Comparison of ENCODE assay signal across 8 cellular contexts in the genomic region with DNA sequence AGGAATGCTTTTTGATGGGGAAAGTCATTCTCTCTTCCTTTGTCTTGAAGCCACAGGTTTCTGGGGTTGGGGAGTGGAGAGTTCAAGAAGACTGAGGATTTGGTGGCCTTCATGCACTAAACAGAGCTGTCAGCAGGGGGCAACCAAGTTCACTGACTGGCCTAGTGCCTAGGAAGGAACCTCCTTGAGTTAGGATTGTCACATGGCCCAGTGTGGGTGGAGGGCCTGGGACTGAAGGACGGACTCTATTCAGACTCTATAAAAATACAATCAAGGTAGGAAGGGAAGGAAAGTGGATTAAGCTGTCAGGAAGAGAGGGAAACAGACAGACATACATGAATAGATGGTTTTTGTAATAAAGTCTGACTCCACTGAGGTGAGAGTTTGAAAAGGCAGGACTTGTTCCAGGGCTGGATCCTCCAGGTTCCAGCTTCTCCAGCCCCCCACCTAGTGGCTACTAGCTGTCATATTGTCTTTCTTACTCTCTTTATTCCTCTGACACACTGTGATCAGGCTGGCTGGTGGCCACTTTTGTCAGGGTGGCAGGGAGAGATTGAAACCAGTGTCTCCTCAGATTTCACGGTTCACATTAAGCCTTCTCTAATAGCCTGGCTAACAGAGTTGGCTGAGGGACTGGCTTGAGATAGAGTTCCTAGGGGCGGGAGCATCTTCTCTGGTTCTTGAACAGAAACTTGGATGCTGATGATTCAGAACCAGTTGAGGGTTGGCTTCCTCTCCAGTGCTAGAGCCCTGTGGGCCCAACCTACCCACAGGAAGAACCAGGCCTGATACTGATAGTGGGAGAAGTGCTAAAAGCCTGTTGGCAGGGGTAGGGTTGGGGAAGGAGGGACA. TPM values are rescaled to one million over a fixed set of nuclear protein-coding genes. Genes with fewer than 3 reads are reported as not detected.
DNase-seq lines count a peak whose midpoint lies in the region; ATAC-seq and TF ChIP-seq lines count a peak whose summit lies in the region.

No MANE protein-coding gene starts in this region.

- no peak overlapping the region for H3K4me3 ChIP-seq in HCT116 (replicated peaks in 1 of 2; ENCODE audit: low read depth in 1 of 2, low read length in 2 of 2)
- peak overlapping the region in 1 of 2 experiments; percentile 45 for H3K4me3 ChIP-seq in mesenchymal stem cell (ENCODE audit: insufficient read depth in 1 of 2, low read depth in 1 of 2, low read length in 2 of 2)

- peak overlapping the region; percentile 69 to 86 for H3K18ac ChIP-seq in mesenchymal stem cell (ENCODE audit: low read depth in 1 of 2, low read length in 2 of 2)

- peak in 2 of 3 experiments; percentile 69 to 79; a peak in 4 of 6 replicates for TF ChIP-seq CTCF in HCT116 (IDR thresholded peaks at IDR 0.05 in 2 of 3, conservative IDR thresholded peaks at IDR 0.05 in 1 of 3; ENCODE audit: borderline replicate concordance in 1 of 3, insufficient read depth in 1 of 3, low read depth in 2 of 3, low read length in 2 of 3)

- 36% methylated on average over 3 of the region's 3 CpGs for WGBS in mesenchymal stem cell

- H3K14ac ChIP-seq in mesenchymal stem cell (ENCODE audit: low read length in 2 of 2), result no peak overlapping the region

- POLR2A ChIA-PET in HCT116 (lab: Charles Lee), result interaction anchor here (1.2 kb wide), 1 partner anchor 9 kb away, joined by 4 read pairs; no protein-coding TSS in a partner anchor
- POLR2A ChIA-PET in activated CD8-positive, alpha-beta T cell treated with anti-CD3 and anti-CD28 coated beads, Interleukin-2, amount 10 ng/mL, durations not matched to agents 7 days and 5 days (lab: Charles Lee), result interaction anchor here (0.7 to 19.5 kb wide), 7 partner anchors 10 to 173 kb away, joined by 3 to 409 read pairs (median 6); a partner anchor contains a TSS

- TF ChIP-seq RAD21 in HCT116 (IDR thresholded peaks at IDR 0.05; ENCODE audit: low read depth), result no peak

- DNase-seq in CD1c-positive myeloid dendritic cell (ENCODE audit: extremely low spot score) (peak; percentile 96), HCT116 (ENCODE audit: low read depth, low spot score) (peak; percentile 80), NCI-H82 treated with DMSO at 0.1 percent for 48 hours (lab: John Stamatoyannopoulos, UW; ENCODE audit: unreplicated experiment) (peak; percentile 61), mesenchymal stem cell (peak; percentile 91)
- DNase-seq in activated CD8-positive, alpha-beta T cell treated with anti-CD3 and anti-CD28 coated beads, Interleukin-2, amount 10 ng/mL, durations not matched to agents 7 days and 5 days, result peak; percentile 83
- DNase-seq in effector memory CD8-positive, alpha-beta T cell, result peak; percentile 62 to 82 (median 62)
- DNase-seq in stimulated activated CD4-positive, alpha-beta T cell treated with anti-CD3 and anti-CD28 coated beads, TNF-alpha, amount 100 ng/mL, for 4 hours (ENCODE audit: low read depth in 3 of 3), result peak in 2 of 3 experiments; percentile 58 to 69

- no peak overlapping the region for H3K23ac ChIP-seq in mesenchymal stem cell (ENCODE audit: low read length in 2 of 2)

- H4K20me1 ChIP-seq in HCT116 (ENCODE audit: insufficient read depth), result no peaks in the 10 kb centered on the region

- peaks cover 9% of the 10 kb centered on the region for H3K79me1 ChIP-seq in mesenchymal stem cell (replicated peaks; ENCODE audit: low read length, poor library complexity, severe bottlenecking)

- no peak for TF ChIP-seq POLR2A in HCT116 (IDR thresholded peaks at IDR 0.05; ENCODE audit: borderline replicate concordance, extremely low read depth, insufficient read depth, insufficient read length)

- RAD21 ChIA-PET in HCT116 (lab: Charles Lee; ENCODE audit: low non-redundant PET in 1 of 2, low total read pairs in 2 of 2, uncharacterized antibody in 2 of 2, unreplicated experiment in 2 of 2), result interaction anchor here (0.7 to 1.1 kb wide), 3 partner anchors 46 to 141 kb away, joined by 3 to 4 read pairs (median 3); no protein-coding TSS in a partner anchor

- H2BK5ac ChIP-seq in mesenchymal stem cell (ENCODE audit: low read depth, low read length, poor library complexity, severe bottlenecking), result no peak overlapping the region

- intact Hi-C loops in HCT116 (cut with micrococcal nuclease), result loop anchor here (1.0 to 5.0 kb wide), 3 partner anchors 45 to 239 kb away; no protein-coding TSS in a partner anchor

- no peaks in the 10 kb centered on the region for H3K9me3 ChIP-seq in HCT116 (ENCODE audit: control insufficient read depth in 1 of 2, insufficient read depth in 1 of 2, low read depth in 1 of 2, low read length in 2 of 2)
- no peaks in the 10 kb centered on the region for H3K9me3 ChIP-seq in mesenchymal stem cell (ENCODE audit: control insufficient read depth, low read length)

- H3K4me1 Mint-ChIP-seq in activated CD8-positive, alpha-beta T cell treated with anti-CD3 and anti-CD28 coated beads, Interleukin-2, amount 10 ng/mL, durations not matched to agents 7 days and 5 days (ENCODE audit: low read depth), result peaks cover 54% of the 10 kb centered on the region
- peaks cover 46 to 48% of the 10 kb centered on the region in 2 donors for H3K4me1 Mint-ChIP-seq in effector memory CD8-positive, alpha-beta T cell (ENCODE audit: low read depth in 2 of 2)

- ATAC-seq in HCT116 (peak; percentile 56), HG03565 (IDR thresholded peaks at IDR 0.05; ENCODE audit: unreplicated experiment) (no peak)
- ATAC-seq in activated CD8-positive, alpha-beta T cell treated with anti-CD3 and anti-CD28 coated beads, Interleukin-2, amount 10 ng/mL, durations not matched to agents 7 days and 5 days, result peak; percentile 66
- ATAC-seq in effector memory CD8-positive, alpha-beta T cell (replicated peaks), result peak; percentile 75

- H3K9me3 Mint-ChIP-seq in activated CD8-positive, alpha-beta T cell treated with anti-CD3 and anti-CD28 coated beads, Interleukin-2, amount 10 ng/mL, durations not matched to agents 7 days and 5 days (ENCODE audit: insufficient read depth), result no peaks in the 10 kb centered on the region
- H3K9me3 Mint-ChIP-seq in effector memory CD8-positive, alpha-beta T cell, result no peaks in the 10 kb centered on the region

- H3K9me2 ChIP-seq in HCT116 (ENCODE audit: insufficient read depth), result no peaks in the 10 kb centered on the region

- peak overlapping the region; percentile 45 for H2BK15ac ChIP-seq in mesenchymal stem cell (ENCODE audit: low read depth, poor library complexity, severe bottlenecking)

- H3K27ac Mint-ChIP-seq in activated CD8-positive, alpha-beta T cell treated with anti-CD3 and anti-CD28 coated beads, Interleukin-2, amount 10 ng/mL, durations not matched to agents 7 days and 5 days, result peak overlapping the region; percentile 91
- peak overlapping the region; percentile 39 to 94 for H3K27ac Mint-ChIP-seq in effector memory CD8-positive, alpha-beta T cell

- peak overlapping the region; percentile 60 for H3K27ac ChIP-seq in HCT116 (ENCODE audit: low read depth, low read length)
- peak overlapping the region; percentile 57 for H3K27ac ChIP-seq in mesenchymal stem cell (ENCODE audit: low read length, poor library complexity, severe bottlenecking)

- no peaks in the 10 kb centered on the region for H3K27me3 Mint-ChIP-seq in activated CD8-positive, alpha-beta T cell treated with anti-CD3 and anti-CD28 coated beads, Interleukin-2, amount 10 ng/mL, durations not matched to agents 7 days and 5 days (ENCODE audit: low read depth)
- no peaks in the 10 kb centered on the region for H3K27me3 Mint-ChIP-seq in effector memory CD8-positive, alpha-beta T cell

- H3K4me2 ChIP-seq in HCT116 (ENCODE audit: low read length) (peak overlapping the region; percentile 59), mesenchymal stem cell (ENCODE audit: low read length, poor library complexity, severe bottlenecking) (peak overlapping the region; percentile 5)

- peak overlapping the region; percentile 44 for H2AK5ac ChIP-seq in mesenchymal stem cell (ENCODE audit: low read length, severe bottlenecking)

- H3K27me3 ChIP-seq in HCT116 (ENCODE audit: insufficient read depth, low read length) (no peaks in the 10 kb centered on the region), mesenchymal stem cell (ENCODE audit: control insufficient read depth in 1 of 2, insufficient read depth in 1 of 2, low read length in 2 of 2) (no peaks in the 10 kb centered on the region)

- H3K4me3 Mint-ChIP-seq in activated CD8-positive, alpha-beta T cell treated with anti-CD3 and anti-CD28 coated beads, Interleukin-2, amount 10 ng/mL, durations not matched to agents 7 days and 5 days, result peak overlapping the region; percentile 26
- H3K4me3 Mint-ChIP-seq in effector memory CD8-positive, alpha-beta T cell, result peak overlapping the region; percentile 46 to 60

- peak overlapping the region; percentile 52 for H2BK120ac ChIP-seq in mesenchymal stem cell (ENCODE audit: low read depth, low read length)

- H2BK12ac ChIP-seq in mesenchymal stem cell (ENCODE audit: low read length in 2 of 2), result peak overlapping the region; percentile 18 to 42

- H3K79me2 ChIP-seq in HCT116 (ENCODE audit: insufficient read depth, low read length), result peaks cover 12% of the 10 kb centered on the region

- CTCF ChIA-PET in HCT116 (lab: Charles Lee), result interaction anchor here (0.6 to 3.9 kb wide), 24 partner anchors 8 to 240 kb away, joined by 3 to 47 read pairs (median 4); a partner anchor contains a TSS
- CTCF ChIA-PET in activated CD8-positive, alpha-beta T cell treated with anti-CD3 and anti-CD28 coated beads, Interleukin-2, amount 10 ng/mL, durations not matched to agents 7 days and 5 days (lab: Charles Lee), result interaction anchor here (0.5 to 9.1 kb wide), 39 partner anchors 9 to 536 kb away, joined by 3 to 206 read pairs (median 5); a partner anchor contains a TSS

- no TSS peak for BruUV-seq in HCT116 (replicated peaks; lab: Mats Ljungman, UMichigan)

- peak overlapping the region; percentile 73 for H4K8ac ChIP-seq in mesenchymal stem cell (ENCODE audit: low read length)

- H3K4me1 ChIP-seq in HCT116 (ENCODE audit: control insufficient read depth in 1 of 2, insufficient read depth in 2 of 2, low read length in 2 of 2) (peaks cover 27 to 63% of the 10 kb centered on the region in 2 experiments), mesenchymal stem cell (ENCODE audit: control insufficient read depth, insufficient read depth, low read depth, low read length) (peaks cover 21% of the 10 kb centered on the region)

- H3K9ac ChIP-seq in HCT116 (ENCODE audit: low read length), result peak overlapping the region; percentile 32
- peak overlapping the region; percentile 84 for H3K9ac ChIP-seq in mesenchymal stem cell (ENCODE audit: low read length)

- H4K91ac ChIP-seq in mesenchymal stem cell (ENCODE audit: low read length), result peak overlapping the region; percentile 82

- peak overlapping the region; percentile 28 to 55 for H3K4ac ChIP-seq in mesenchymal stem cell (ENCODE audit: low read depth in 1 of 2, low read length in 2 of 2)

- H3K36me3 Mint-ChIP-seq in activated CD8-positive, alpha-beta T cell treated with anti-CD3 and anti-CD28 coated beads, Interleukin-2, amount 10 ng/mL, durations not matched to agents 7 days and 5 days (ENCODE audit: low read depth), result peaks cover 67% of the 10 kb centered on the region
- peaks cover 20% of the 10 kb centered on the region for H3K36me3 Mint-ChIP-seq in effector memory CD8-positive, alpha-beta T cell (ENCODE audit: insufficient read depth)

- H3K36me3 ChIP-seq in HCT116 (ENCODE audit: control insufficient read depth in 1 of 2, insufficient read depth in 2 of 2, low read length in 2 of 2) (peaks cover 33 to 51% of the 10 kb centered on the region in 2 experiments), mesenchymal stem cell (ENCODE audit: control insufficient read depth in 1 of 2, insufficient read depth in 2 of 2, low read depth in 1 of 2, low read length in 2 of 2) (peaks cover 23 to 29% of the 10 kb centered on the region in 2 experiments)

- H2AFZ ChIP-seq in HCT116 (ENCODE audit: low read depth, low read length, poor library complexity, severe bottlenecking) (no peak overlapping the region), mesenchymal stem cell (ENCODE audit: low read depth, low read length) (no peak overlapping the region)

RNA-seq across cellular contexts. Expression of a gene that starts 4.1 kb away (rescaled TPM):
- total RNA-seq in HCT116 (2021; ENCODE audit: unreplicated experiment), result 112 TPM
- 159 and 169 TPM in 2 replicates for polyA plus RNA-seq in HCT116 (2012)
- total RNA-seq in activated CD8-positive, alpha-beta T cell treated with anti-CD3 and anti-CD28 coated beads, Interleukin-2, amount 10 ng/mL, durations not matched to agents 7 days and 5 days, result 100 to 1,000 TPM; 795 to 814 TPM
- polyA plus RNA-seq in mesenchymal stem cell (2013, experiment 1 of 2), result 416 TPM
- 422 TPM for polyA plus RNA-seq in mesenchymal stem cell (2013, experiment 2 of 2)

RNA-seq across cellular contexts. Expression of a gene that starts 30.6 kb away (rescaled TPM):
- total RNA-seq in HCT116 (2021; ENCODE audit: unreplicated experiment), result 19.3 TPM
- 20.8 and 22.3 TPM in 2 replicates for polyA plus RNA-seq in HCT116 (2012)
- 10 to 100 TPM; 34.4 to 40.9 TPM for total RNA-seq in activated CD8-positive, alpha-beta T cell treated with anti-CD3 and anti-CD28 coated beads, Interleukin-2, amount 10 ng/mL, durations not matched to agents 7 days and 5 days
- 8.0 TPM for polyA plus RNA-seq in mesenchymal stem cell (2013, experiment 1 of 2)
- polyA plus RNA-seq in mesenchymal stem cell (2013, experiment 2 of 2), result 8.1 TPM

RNA-seq across cellular contexts. Expression of a gene that starts 41.8 kb away (rescaled TPM):
- 37.2 TPM for total RNA-seq in HCT116 (2021; ENCODE audit: unreplicated experiment)
- polyA plus RNA-seq in HCT116 (2012), result 25.4 and 30.4 TPM in 2 replicates
- total RNA-seq in activated CD8-positive, alpha-beta T cell treated with anti-CD3 and anti-CD28 coated beads, Interleukin-2, amount 10 ng/mL, durations not matched to agents 7 days and 5 days, result 10 to 100 TPM; 48.7 to 49.1 TPM
- 5.2 TPM for polyA plus RNA-seq in mesenchymal stem cell (2013, experiment 1 of 2)
- 5.4 TPM for polyA plus RNA-seq in mesenchymal stem cell (2013, experiment 2 of 2)

RNA-seq across cellular contexts. Expression of a gene that starts 42.0 kb away (rescaled TPM):
- total RNA-seq in HCT116 (2021; ENCODE audit: unreplicated experiment), result 2.0 TPM
- polyA plus RNA-seq in HCT116 (2012), result 0.62 and 0.95 TPM in 2 replicates
- 1,000 to 10,000 TPM; 1,112 to 1,180 TPM for total RNA-seq in activated CD8-positive, alpha-beta T cell treated with anti-CD3 and anti-CD28 coated beads, Interleukin-2, amount 10 ng/mL, durations not matched to agents 7 days and 5 days
- 0.26 TPM for polyA plus RNA-seq in mesenchymal stem cell (2013, experiment 1 of 2)
- polyA plus RNA-seq in mesenchymal stem cell (2013, experiment 2 of 2), result not detected
